In genomic region chr19:28543244-28543776, GRCh38 we compare ENCODE assay signal across 18 cellular contexts.
"Had no signal": no experiment of that assay in that cellular context is flagged by ENCODE, and none has a peak within 500 bp of the region (broad histone marks: within the 10 kb centered on the region; RNA-seq: fewer than 3 reads in every experiment).

No MANE protein-coding gene starts in this region.

- H3K4me1 Mint-ChIP-seq: activated naive CD8-positive, alpha-beta T cell treated with anti-CD3 and anti-CD28 coated beads for 36 hours; activated T-helper 17 cell treated with anti-CD3 and anti-CD28 coated beads, Interleukin-2, amount 50 U/mL, for 72 hours; stimulated activated memory B cell treated with anti-CD40 and anti-IgM and Interleukin-4, amounts not matched to agents 10 μg/mL and 1 μg/mL and 100 μg/mL, for 72 hours had no signal

- H3K4me3 Mint-ChIP-seq: activated naive CD8-positive, alpha-beta T cell treated with anti-CD3 and anti-CD28 coated beads for 36 hours; activated T-helper 17 cell treated with anti-CD3 and anti-CD28 coated beads, Interleukin-2, amount 50 U/mL, for 72 hours; dendritic cell treated with granulocyte-macrophage colony-stimulating factor and Interleukin-4, amounts not matched to agents 40 ng/mL and 50 ng/mL, for 4 days; stimulated activated memory B cell treated with anti-CD40 and anti-IgM and Interleukin-4, amounts not matched to agents 10 μg/mL and 1 μg/mL and 100 μg/mL, for 72 hours had no signal

- H3K27me3 Mint-ChIP-seq: activated naive CD8-positive, alpha-beta T cell treated with anti-CD3 and anti-CD28 coated beads for 36 hours; activated T-helper 17 cell treated with anti-CD3 and anti-CD28 coated beads, Interleukin-2, amount 50 U/mL, for 72 hours; dendritic cell treated with granulocyte-macrophage colony-stimulating factor and Interleukin-4, amounts not matched to agents 40 ng/mL and 50 ng/mL, for 4 days; stimulated activated memory B cell treated with anti-CD40 and anti-IgM and Interleukin-4, amounts not matched to agents 10 μg/mL and 1 μg/mL and 100 μg/mL, for 72 hours had no signal

- H3K9me3 ChIP-seq: esophagus muscularis mucosa, gastroesophageal sphincter, left lung had no signal

- ATAC-seq: activated T-helper 17 cell treated with anti-CD3 and anti-CD28 coated beads, Interleukin-2, amount 50 U/mL, for 72 hours; gastroesophageal sphincter; heart right ventricle; left lung had no signal

- H3K36me3 ChIP-seq: esophagus muscularis mucosa, gastroesophageal sphincter, heart right ventricle, left lung, spleen, WERI-Rb-1 had no signal

- H3K9me3 Mint-ChIP-seq: activated naive CD8-positive, alpha-beta T cell treated with anti-CD3 and anti-CD28 coated beads for 36 hours; dendritic cell treated with granulocyte-macrophage colony-stimulating factor and Interleukin-4, amounts not matched to agents 40 ng/mL and 50 ng/mL, for 4 days had no signal

- H3K27ac Mint-ChIP-seq: activated naive CD8-positive, alpha-beta T cell treated with anti-CD3 and anti-CD28 coated beads for 36 hours; activated T-helper 17 cell treated with anti-CD3 and anti-CD28 coated beads, Interleukin-2, amount 50 U/mL, for 72 hours; dendritic cell treated with granulocyte-macrophage colony-stimulating factor and Interleukin-4, amounts not matched to agents 40 ng/mL and 50 ng/mL, for 4 days; stimulated activated memory B cell treated with anti-CD40 and anti-IgM and Interleukin-4, amounts not matched to agents 10 μg/mL and 1 μg/mL and 100 μg/mL, for 72 hours had no signal

- H3K4me1 ChIP-seq: esophagus muscularis mucosa, gastroesophageal sphincter, heart right ventricle, left lung, spleen had no signal

- H3K4me3 ChIP-seq: esophagus muscularis mucosa, gastroesophageal sphincter, heart right ventricle, left lung, spleen had no signal

- FAIRE-seq: endothelial cell of umbilical vein had no signal

- H3K27ac ChIP-seq: esophagus muscularis mucosa, gastroesophageal sphincter, heart right ventricle, left lung, spleen, WERI-Rb-1 had no signal

- H3K36me3 Mint-ChIP-seq: activated naive CD8-positive, alpha-beta T cell treated with anti-CD3 and anti-CD28 coated beads for 36 hours; stimulated activated memory B cell treated with anti-CD40 and anti-IgM and Interleukin-4, amounts not matched to agents 10 μg/mL and 1 μg/mL and 100 μg/mL, for 72 hours had no signal

- DNase-seq: activated CD4-positive, alpha-beta T cell treated with anti-CD3 and anti-CD28 coated beads, Interleukin-2, amount 50 U/mL, for 4 hours; activated naive CD4-positive, alpha-beta T cell; activated naive CD8-positive, alpha-beta T cell treated with anti-CD3 and anti-CD28 coated beads for 36 hours; activated T-cell treated with anti-CD3 and anti-CD28 coated beads for 4 hours; amniotic stem cell; effector memory CD4-positive, alpha-beta T cell; heart right ventricle; left lung; mammary epithelial cell; spleen; stimulated activated CD4-positive, alpha-beta T cell treated with anti-CD3 and anti-CD28 coated beads, Interleukin-4, amount 100 ng/mL, for 4 hours; WERI-Rb-1 had no signal
